9 cellular contexts compared by ENCODE assay signal in genomic region chrX:153474718-153475117, GRCh38. TPM values are rescaled to one million over a fixed set of nuclear protein-coding genes. Genes with fewer than 3 reads are reported as not detected.
DNase-seq lines count a peak whose midpoint lies in the region; ATAC-seq, FAIRE-seq and TF ChIP-seq lines count a peak whose summit lies in the region.
"Had no signal": no experiment of that assay in that cellular context is flagged by ENCODE, and none has a peak within 500 bp of the region (broad histone marks: within the 10 kb centered on the region; RNA-seq: fewer than 3 reads in every experiment).

No MANE protein-coding gene starts in this region.

- H4K20me1 ChIP-seq in endothelial cell of umbilical vein (replicated peaks; ENCODE audit: control insufficient read depth, extremely low read depth, insufficient read depth, low read length) = no peaks in the 10 kb centered on the region

- H2AFZ ChIP-seq in endothelial cell of umbilical vein (ENCODE audit: low read depth, low read length) = no peak overlapping the region

- no peak for ATAC-seq in HG03521 (IDR thresholded peaks at IDR 0.05; ENCODE audit: unreplicated experiment)

- peak; percentile 45 to 61 for DNase-seq in activated CD4-positive, alpha-beta T cell treated with anti-CD3 and anti-CD28 coated beads, Interleukin-2, amount 50 U/mL, for 4 hours
- DNase-seq in endothelial cell of umbilical vein (ENCODE audit: low read depth, low spot score) (peak; percentile 88), posterior cingulate gyrus (peak in 7 of 10 donors; percentile 39 to 93 (median 50)), NK-92 (lab: John Stamatoyannopoulos, UW; ENCODE audit: unreplicated experiment) (no peak), SW480 (ENCODE audit: low spot score) (no peak), GM19238 (ENCODE audit: insufficient read length, low spot score) (no peak)

- no peaks in the 10 kb centered on the region for H3K27me3 ChIP-seq in endothelial cell of umbilical vein (ENCODE audit: control insufficient read depth in 2 of 2, insufficient read depth in 2 of 2, low read length in 2 of 2)

- intact Hi-C loops in endothelial cell of umbilical vein (cut with micrococcal nuclease) = no loop called here
- intact Hi-C loops in posterior cingulate gyrus (cut with DNase I) = no loop called here

- POLR2A ChIA-PET in HEK293 (lab: Yijun Ruan, JAX) (no interaction called here), endothelial cell of umbilical vein (lab: Charles Lee) (no interaction called here)

- no peak for TF ChIP-seq POLR2A in endothelial cell of umbilical vein (IDR thresholded peaks at IDR 0.05; ENCODE audit: low read depth, low read length)

- TF ChIP-seq CTCF in HEK293 (tag by site-specific recombination; IDR thresholded peaks at IDR 0.05) (no peak), endothelial cell of umbilical vein (IDR thresholded peaks at IDR 0.05; ENCODE audit: extremely low read depth in 1 of 2, insufficient read depth in 1 of 2, low read depth in 1 of 2, low read length in 2 of 2) (no peak)

- no peak overlapping the region for H3K4me2 ChIP-seq in endothelial cell of umbilical vein (ENCODE audit: insufficient read depth, low read length)

- H3K9me1 ChIP-seq in endothelial cell of umbilical vein (replicated peaks; ENCODE audit: control insufficient read depth, extremely low read depth, insufficient read depth, low read length) = no peaks in the 10 kb centered on the region

- CTCF ChIA-PET in HEK293 (lab: Yijun Ruan, JAX) (interaction anchor here (8.6 kb wide), 1 partner anchor 33 kb away, joined by 89 read pairs; no protein-coding TSS in a partner anchor), endothelial cell of umbilical vein (lab: Charles Lee) (interaction anchor here (6.8 kb wide), 1 partner anchor 18 kb away, joined by 189 read pairs; the partner anchor contains the start of gene BGN)

- H3K9me3 ChIP-seq in HEK293 (ENCODE audit: control insufficient read depth, insufficient read depth, low read depth, low read length) = no peaks in the 10 kb centered on the region
- H3K9me3 ChIP-seq in endothelial cell of umbilical vein (replicated peaks; ENCODE audit: control insufficient read depth, insufficient read depth, low read length) = no peaks in the 10 kb centered on the region

- H3K4me3 ChIP-seq in HEK293 (ENCODE audit: low read depth, low read length) (no peak overlapping the region), endothelial cell of umbilical vein (replicated peaks in 1 of 3; ENCODE audit: insufficient read depth in 1 of 3, low read depth in 1 of 3, low read length in 3 of 3) (no peak overlapping the region)

- H3K27ac ChIP-seq in HEK293 (ENCODE audit: extremely low read depth, low read depth, low read length) (0 out of 2 replicates have a peak overlapping the region, but pooled peaks have one; percentile 16), endothelial cell of umbilical vein (ENCODE audit: insufficient read depth, low read depth, low read length) (peak overlapping the region; percentile 73)

- BruUV-seq in endothelial cell of umbilical vein (replicated peaks; lab: Mats Ljungman, UMichigan) = no TSS peak

- H3K4me1 ChIP-seq in HEK293 (ENCODE audit: control insufficient read depth, insufficient read depth, low read length) (no peaks in the 10 kb centered on the region), endothelial cell of umbilical vein (ENCODE audit: control insufficient read depth, extremely low read depth, insufficient read depth, low read length) (peaks cover 28% of the 10 kb centered on the region)

- peak; percentile 88 for FAIRE-seq in endothelial cell of umbilical vein (lab: Jason Lieb, UNC)

- no peaks in the 10 kb centered on the region for H3K36me3 ChIP-seq in HEK293 (ENCODE audit: control insufficient read depth in 2 of 2, insufficient read depth in 1 of 2, low read length in 2 of 2)
- H3K36me3 ChIP-seq in endothelial cell of umbilical vein (ENCODE audit: control insufficient read depth in 2 of 2, extremely low read depth in 1 of 2, insufficient read depth in 2 of 2, low read length in 2 of 2) = no peaks in the 10 kb centered on the region

- H3K79me2 ChIP-seq in endothelial cell of umbilical vein (ENCODE audit: control insufficient read depth, insufficient read depth, low read length) = peaks cover under 1% of the 10 kb centered on the region

- dilution Hi-C loops in endothelial cell of umbilical vein (cut with MboI; ENCODE audit: extremely low pct_ligation_motif_present, low sequenced_read_pairs) = no loop called here

- H3K9ac ChIP-seq in endothelial cell of umbilical vein (replicated peaks; ENCODE audit: extremely low read depth, insufficient read depth, low read length) = no peak overlapping the region

TF ChIP-seq in HEK293, 187 proteins besides CTCF, POLR2A, EP300 and RAD21 (continues in another document):
- TF ChIP-seq ZNF776 (tag by site-specific recombination; IDR thresholded peaks at IDR 0.05; ENCODE audit: borderline replicate concordance) = no peak
- no peak for TF ChIP-seq ZNF777 (tag by site-specific recombination; IDR thresholded peaks at IDR 0.05; ENCODE audit: borderline replicate concordance)
- TF ChIP-seq ZNF747 (tag by site-specific recombination; IDR thresholded peaks at IDR 0.05) = no peak
- TF ChIP-seq ZNF16 (tag by site-specific recombination; IDR thresholded peaks at IDR 0.05; ENCODE audit: low read depth) = no peak
- no peak for TF ChIP-seq ZNF610 (tag by site-specific recombination; IDR thresholded peaks at IDR 0.05; ENCODE audit: borderline replicate concordance)
- no peak for TF ChIP-seq ZNF830 (tag by site-specific recombination; IDR thresholded peaks at IDR 0.05; ENCODE audit: low read depth)

TF ChIP-seq in endothelial cell of umbilical vein, 7 proteins besides CTCF, POLR2A, EP300 and RAD21:
- TF ChIP-seq EZH2 (IDR thresholded peaks at IDR 0.05; ENCODE audit: borderline replicate concordance, low read depth, low read length, severe bottlenecking) (no peak), MYC (IDR thresholded peaks at IDR 0.05; ENCODE audit: low read depth, low read length) (no peak), JUN (IDR thresholded peaks at IDR 0.05; ENCODE audit: borderline replicate concordance, insufficient read depth, insufficient read length, low read depth) (no peak), GATA2 (IDR thresholded peaks at IDR 0.05; ENCODE audit: insufficient read depth, insufficient read length, low read depth, low read length) (no peak), FOS (IDR thresholded peaks at IDR 0.05; ENCODE audit: borderline replicate concordance, insufficient read depth, low read length) (peak; percentile 6), MAX (IDR thresholded peaks at IDR 0.05; ENCODE audit: insufficient read depth, insufficient read length) (no peak), POLR2AphosphoS5 (IDR thresholded peaks at IDR 0.05; ENCODE audit: insufficient read depth, low read depth, low read length) (peak; percentile 69)

RNA-seq across cellular contexts. Expression of gene HAUS7, which starts 4.3 kb away (rescaled TPM):
- 30.6 and 46.4 TPM in 2 replicates for total RNA-seq in endothelial cell of umbilical vein
- polyA plus RNA-seq in endothelial cell of umbilical vein = 31.0 and 33.4 TPM in 2 replicates
- 28.1 and 34.5 TPM in 2 replicates for polyA plus RNA-seq in endothelial cell of umbilical vein (2011; cell fraction: cytosol; rRNA removed)
- polyA plus RNA-seq in endothelial cell of umbilical vein (2011; cell fraction: nucleus; rRNA removed) = 76.6 and 103 TPM in 2 replicates
- 23.4 and 27.4 TPM in 2 replicates for polyA plus RNA-seq in endothelial cell of umbilical vein (2012)
- polyA minus RNA-seq in endothelial cell of umbilical vein = 16.4 and 29.5 TPM in 2 replicates
- 34.5 TPM for polyA minus RNA-seq in endothelial cell of umbilical vein (2011; cell fraction: cytosol; rRNA and poly(A)+ RNA removed)
- polyA minus RNA-seq in endothelial cell of umbilical vein (2011; cell fraction: nucleus; rRNA and poly(A)+ RNA removed) = 10.4 and 11.6 TPM in 2 replicates

RNA-seq across cellular contexts. Expression of gene BGN, which starts 20.1 kb away (rescaled TPM):
- 453 and 479 TPM in 2 replicates for total RNA-seq in endothelial cell of umbilical vein
- 879 and 880 TPM in 2 replicates for polyA plus RNA-seq in endothelial cell of umbilical vein
- polyA plus RNA-seq in endothelial cell of umbilical vein (2011; cell fraction: cytosol; rRNA removed) = 626 and 746 TPM in 2 replicates
- 244 and 299 TPM in 2 replicates for polyA plus RNA-seq in endothelial cell of umbilical vein (2011; cell fraction: nucleus; rRNA removed)
- polyA plus RNA-seq in endothelial cell of umbilical vein (2012) = 316 and 701 TPM in 2 replicates
- polyA minus RNA-seq in endothelial cell of umbilical vein = 471 and 514 TPM in 2 replicates
- not detected for polyA minus RNA-seq in endothelial cell of umbilical vein (2011; cell fraction: cytosol; rRNA and poly(A)+ RNA removed)
- 104 and 164 TPM in 2 replicates for polyA minus RNA-seq in endothelial cell of umbilical vein (2011; cell fraction: nucleus; rRNA and poly(A)+ RNA removed)

RNA-seq across cellular contexts. Expression of gene TREX2, which starts 28.9 kb away (rescaled TPM):
- 0.82 and 1.9 TPM in 2 replicates for total RNA-seq in endothelial cell of umbilical vein
- 0.99 and 1.9 TPM in 2 replicates for polyA plus RNA-seq in endothelial cell of umbilical vein
- 0.09 and 0.23 TPM in 2 replicates for polyA plus RNA-seq in endothelial cell of umbilical vein (2011; cell fraction: cytosol; rRNA removed)
- 3.0 TPM in 2 replicates for polyA plus RNA-seq in endothelial cell of umbilical vein (2011; cell fraction: nucleus; rRNA removed)
- 0.25 TPM in 1 of 2 replicates, not detected in the other for polyA plus RNA-seq in endothelial cell of umbilical vein (2012)
- polyA minus RNA-seq in endothelial cell of umbilical vein = 0.32 and 0.36 TPM in 2 replicates
- polyA minus RNA-seq in endothelial cell of umbilical vein (2011; cell fraction: cytosol; rRNA and poly(A)+ RNA removed) = not detected
- polyA minus RNA-seq in endothelial cell of umbilical vein (2011; cell fraction: nucleus; rRNA and poly(A)+ RNA removed) = 0.63 and 0.96 TPM in 2 replicates

RNA-seq across cellular contexts. Expression of gene ATP2B3, which starts 42.7 kb away (rescaled TPM):
- total RNA-seq in endothelial cell of umbilical vein = 0.07 and 0.16 TPM in 2 replicates
- 0.01 and 0.02 TPM in 2 replicates for polyA plus RNA-seq in endothelial cell of umbilical vein
- polyA plus RNA-seq in endothelial cell of umbilical vein (2011; cell fraction: cytosol; rRNA removed) = 0.01 TPM in 1 of 2 replicates, not detected in the other
- polyA plus RNA-seq in endothelial cell of umbilical vein (2011; cell fraction: nucleus; rRNA removed) = 0.33 and 0.48 TPM in 2 replicates
- polyA plus RNA-seq in endothelial cell of umbilical vein (2012) = not detected in 2 replicates
- polyA minus RNA-seq in endothelial cell of umbilical vein = not detected in 2 replicates
- polyA minus RNA-seq in endothelial cell of umbilical vein (2011; cell fraction: cytosol; rRNA and poly(A)+ RNA removed) = not detected
- polyA minus RNA-seq in endothelial cell of umbilical vein (2011; cell fraction: nucleus; rRNA and poly(A)+ RNA removed) = 0.24 TPM in 1 of 2 replicates, not detected in the other
- total RNA-seq: subcutaneous adipose tissue had no signal

Comparison
In these comparisons a context has a peak if more than half of its experiments do, and no peak if none do; other contexts are left out.
1. DNase-seq: peak in activated CD4-positive, alpha-beta T cell treated with anti-CD3 and anti-CD28 coated beads, Interleukin-2, amount 50 U/mL, for 4 hours (2 of 2), endothelial cell of umbilical vein (single experiment) and posterior cingulate gyrus (7 of 10); none in NK-92 (single experiment), SW480 (single experiment) and GM19238 (single experiment).